In genomic region chr22:23192558-23192957, GRCh38 we compare ENCODE assay signal across 1 cellular context.
TF ChIP-seq lines count a peak whose summit lies in the region.

No MANE protein-coding gene starts in this region.

TF ChIP-seq in GM23338, 12 proteins besides CTCF, POLR2A, EP300 and RAD21 (continued from another document):
- TF ChIP-seq EZH2 (IDR thresholded peaks at IDR 0.05; ENCODE audit: low read depth, unreplicated experiment) (no peak), STAT1 (IDR thresholded peaks at IDR 0.05; ENCODE audit: unreplicated experiment) (no peak), NANOG (IDR thresholded peaks at IDR 0.05; ENCODE audit: borderline replicate concordance) (no peak), ZNF462 (CRISPR knock-in tag; IDR thresholded peaks at IDR 0.05) (no peak), EZH2phosphoT487 (IDR thresholded peaks at IDR 0.05; ENCODE audit: unreplicated experiment) (no peak)
- TF ChIP-seq, protein P1, sequence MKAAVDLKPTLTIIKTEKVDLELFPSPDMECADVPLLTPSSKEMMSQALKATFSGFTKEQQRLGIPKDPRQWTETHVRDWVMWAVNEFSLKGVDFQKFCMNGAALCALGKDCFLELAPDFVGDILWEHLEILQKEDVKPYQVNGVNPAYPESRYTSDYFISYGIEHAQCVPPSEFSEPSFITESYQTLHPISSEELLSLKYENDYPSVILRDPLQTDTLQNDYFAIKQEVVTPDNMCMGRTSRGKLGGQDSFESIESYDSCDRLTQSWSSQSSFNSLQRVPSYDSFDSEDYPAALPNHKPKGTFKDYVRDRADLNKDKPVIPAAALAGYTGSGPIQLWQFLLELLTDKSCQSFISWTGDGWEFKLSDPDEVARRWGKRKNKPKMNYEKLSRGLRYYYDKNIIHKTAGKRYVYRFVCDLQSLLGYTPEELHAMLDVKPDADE (IDR thresholded peaks at IDR 0.05), result no peak
